26 cellular contexts compared by ENCODE assay signal in the genomic region with DNA sequence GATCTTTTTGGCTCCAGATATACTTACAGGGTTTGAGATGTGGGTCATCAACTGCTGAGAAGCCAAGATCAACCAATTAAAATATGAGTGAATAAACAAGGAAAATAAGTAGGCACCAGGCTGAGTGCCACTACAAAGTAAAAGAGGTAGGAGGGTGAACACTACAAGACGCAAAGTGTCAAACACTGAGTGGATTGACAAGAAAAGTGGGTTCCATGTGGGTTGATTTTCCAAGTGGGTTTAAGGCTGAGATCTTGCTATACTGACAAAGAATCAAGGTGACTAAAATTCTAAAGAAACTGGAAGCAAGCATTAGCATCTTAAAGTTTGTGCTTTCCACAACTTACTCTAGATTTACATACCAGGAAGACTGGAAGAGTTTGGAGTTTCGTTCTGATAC.
"Had no signal": no experiment of that assay in that cellular context is flagged by ENCODE, and none has a peak within 500 bp of the region (broad histone marks: within the 10 kb centered on the region; RNA-seq: fewer than 3 reads in every experiment).

No MANE protein-coding gene starts in this region.

- H3K27ac ChIP-seq: coronary artery, dorsolateral prefrontal cortex, esophagus muscularis mucosa, foreskin keratinocyte, gastroesophageal sphincter, heart left ventricle, hepatocyte, lower lobe of right lung had no signal

- H3K4me1 Mint-ChIP-seq: immature natural killer cell, mesothelial cell of epicardium had no signal

- H3K4me3 Mint-ChIP-seq: immature natural killer cell, mesothelial cell of epicardium, naive B cell had no signal

- H3K4me1 ChIP-seq: esophagus muscularis mucosa, foreskin keratinocyte, gastroesophageal sphincter, heart left ventricle, lower lobe of right lung had no signal

- ATAC-seq: foreskin keratinocyte, gastroesophageal sphincter, heart left ventricle, left colon, left lobe of liver, left ventricle myocardium superior, lower lobe of right lung, mucosa of descending colon had no signal

- H2AFZ ChIP-seq: hepatocyte had no signal

- DNase-seq: dermis blood vessel endothelial cell; dorsolateral prefrontal cortex; effector CD4-positive, alpha-beta T cell; effector memory CD4-positive, alpha-beta T cell; foreskin keratinocyte; heart left ventricle; hypothalamus; immature natural killer cell; islet precursor cell; kidney; kidney glomerular epithelial cell; left colon; left ventricle myocardium superior; lower lobe of right lung; mesenchymal stem cell; mucosa of descending colon; naive B cell had no signal

- H3K27ac Mint-ChIP-seq: immature natural killer cell, mesothelial cell of epicardium had no signal

- H3K27me3 ChIP-seq: esophagus muscularis mucosa, gastroesophageal sphincter, hepatocyte had no signal

- FAIRE-seq: colon, endothelial cell of umbilical vein, frontal cortex, kidney had no signal

- H3K36me3 Mint-ChIP-seq: immature natural killer cell, mesothelial cell of epicardium, naive B cell had no signal

- H3K79me2 ChIP-seq: hepatocyte had no signal

- H3K9me3 ChIP-seq: esophagus muscularis mucosa, gastroesophageal sphincter, heart left ventricle, lower lobe of right lung, mucosa of descending colon had no signal

- H3K4me2 ChIP-seq: hepatocyte had no signal

- H3K4me3 ChIP-seq: coronary artery, dorsolateral prefrontal cortex, esophagus muscularis mucosa, gastroesophageal sphincter, heart left ventricle, hepatocyte, lower lobe of right lung, mucosa of descending colon had no signal

- H3K36me3 ChIP-seq: esophagus muscularis mucosa, gastroesophageal sphincter, heart left ventricle, lower lobe of right lung had no signal
